24 cellular contexts compared by ENCODE assay signal in the genomic region with DNA sequence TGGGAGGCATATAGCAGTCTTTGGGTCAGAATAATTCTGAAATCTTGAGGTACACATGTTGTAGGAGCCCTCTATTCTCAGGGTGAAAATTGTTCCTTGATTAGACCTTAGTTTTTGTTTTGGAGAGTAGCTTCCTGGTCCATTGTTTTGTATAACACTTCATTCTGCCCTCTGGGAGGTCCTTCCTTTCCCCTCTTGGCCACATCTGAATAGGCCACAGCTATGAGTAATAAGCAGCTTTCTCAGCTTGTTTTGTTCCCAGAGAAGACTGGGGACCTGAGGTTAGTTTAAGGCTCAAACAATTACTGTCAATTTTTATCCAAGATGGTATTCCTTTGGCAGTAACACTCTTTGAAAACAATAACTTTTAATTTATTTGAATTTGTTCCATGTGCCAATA.
"Had no signal": no experiment of that assay in that cellular context is flagged by ENCODE, and none has a peak within 500 bp of the region (broad histone marks: within the 10 kb centered on the region; RNA-seq: fewer than 3 reads in every experiment).

No MANE protein-coding gene starts in this region.

- H3K4me1 Mint-ChIP-seq: immature natural killer cell; naive thymus-derived CD8-positive, alpha-beta T cell; stimulated activated naive B cell treated with anti-CD40 and anti-IgM and Interleukin-4, amounts not matched to agents 10 μg/mL and 1 μg/mL and 100 μg/mL, for 72 hours; stimulated activated naive CD8-positive, alpha-beta T cell treated with anti-CD3 and anti-CD28 coated beads, Interleukin-15, amount 100 ng/mL, for 72 hours had no signal

- H3K27ac Mint-ChIP-seq: immature natural killer cell; naive thymus-derived CD8-positive, alpha-beta T cell; stimulated activated naive B cell treated with anti-CD40 and anti-IgM and Interleukin-4, amounts not matched to agents 10 μg/mL and 1 μg/mL and 100 μg/mL, for 72 hours; stimulated activated naive CD8-positive, alpha-beta T cell treated with anti-CD3 and anti-CD28 coated beads, Interleukin-15, amount 100 ng/mL, for 72 hours had no signal

- H3K27me3 ChIP-seq: colonic mucosa, heart left ventricle, neutrophil, spleen, testis, tibial nerve, upper lobe of right lung had no signal

- H3K36me3 Mint-ChIP-seq: immature natural killer cell; stimulated activated naive B cell treated with anti-CD40 and anti-IgM and Interleukin-4, amounts not matched to agents 10 μg/mL and 1 μg/mL and 100 μg/mL, for 72 hours had no signal

- DNase-seq: colonic mucosa; dermis blood vessel endothelial cell; heart left ventricle; hippocampal formation; immature natural killer cell; left cardiac atrium; left ventricle myocardium inferior; mesenchymal stem cell; naive thymus-derived CD8-positive, alpha-beta T cell; psoas muscle; spleen; stimulated activated CD4-positive, alpha-beta T cell treated with anti-CD3 and anti-CD28 coated beads, Interleukin-15, amount 100 ng/mL, for 24 hours; stimulated activated CD4-positive, alpha-beta T cell treated with anti-CD3 and anti-CD28 coated beads, Interleukin-1b, Interleukin-23, amount 100 ng/mL, for 48 hours; stimulated activated CD4-positive, alpha-beta T cell treated with anti-CD3 and anti-CD28 coated beads, Interleukin-4, amount 100 ng/mL, for 4 hours; stimulated activated naive B cell treated with anti-CD40 and anti-IgM and Interleukin-4, amounts not matched to agents 10 μg/mL and 1 μg/mL and 100 μg/mL, for 72 hours; stimulated activated naive CD8-positive, alpha-beta T cell treated with anti-CD3 and anti-CD28 coated beads, Interleukin-15, amount 100 ng/mL, for 72 hours; testis; upper lobe of right lung had no signal

- H3K27me3 Mint-ChIP-seq: naive thymus-derived CD8-positive, alpha-beta T cell; stimulated activated naive B cell treated with anti-CD40 and anti-IgM and Interleukin-4, amounts not matched to agents 10 μg/mL and 1 μg/mL and 100 μg/mL, for 72 hours; stimulated activated naive CD8-positive, alpha-beta T cell treated with anti-CD3 and anti-CD28 coated beads, Interleukin-15, amount 100 ng/mL, for 72 hours had no signal

- FAIRE-seq: frontal cortex, keratinocyte had no signal

- H3K4me3 Mint-ChIP-seq: immature natural killer cell; naive thymus-derived CD8-positive, alpha-beta T cell; stimulated activated naive B cell treated with anti-CD40 and anti-IgM and Interleukin-4, amounts not matched to agents 10 μg/mL and 1 μg/mL and 100 μg/mL, for 72 hours; stimulated activated naive CD8-positive, alpha-beta T cell treated with anti-CD3 and anti-CD28 coated beads, Interleukin-15, amount 100 ng/mL, for 72 hours had no signal

- ATAC-seq: heart left ventricle; left cardiac atrium; naive thymus-derived CD8-positive, alpha-beta T cell; psoas muscle; sciatic nerve; stimulated activated naive B cell treated with anti-CD40 and anti-IgM and Interleukin-4, amounts not matched to agents 10 μg/mL and 1 μg/mL and 100 μg/mL, for 72 hours; stimulated activated naive CD8-positive, alpha-beta T cell treated with anti-CD3 and anti-CD28 coated beads, Interleukin-15, amount 100 ng/mL, for 72 hours; upper lobe of right lung had no signal

- H3K9me3 ChIP-seq: colonic mucosa, left ventricle myocardium inferior, neutrophil, psoas muscle, testis, tibial nerve, upper lobe of right lung had no signal

- H3K4me1 ChIP-seq: colonic mucosa, heart left ventricle, left ventricle myocardium inferior, psoas muscle, spleen, testis, tibial nerve, upper lobe of right lung had no signal

- H3K27ac ChIP-seq: colonic mucosa, heart left ventricle, left ventricle myocardium inferior, neutrophil, psoas muscle, spleen, testis, tibial nerve, upper lobe of right lung had no signal

- H3K36me3 ChIP-seq: colonic mucosa, heart left ventricle, left ventricle myocardium inferior, neutrophil, spleen, tibial nerve, upper lobe of right lung had no signal

- H3K4me3 ChIP-seq: colonic mucosa, heart left ventricle, left ventricle myocardium inferior, lung, psoas muscle, spleen, testis, tibial nerve, upper lobe of right lung had no signal
